8 cellular contexts compared by ENCODE assay signal in the genomic region with DNA sequence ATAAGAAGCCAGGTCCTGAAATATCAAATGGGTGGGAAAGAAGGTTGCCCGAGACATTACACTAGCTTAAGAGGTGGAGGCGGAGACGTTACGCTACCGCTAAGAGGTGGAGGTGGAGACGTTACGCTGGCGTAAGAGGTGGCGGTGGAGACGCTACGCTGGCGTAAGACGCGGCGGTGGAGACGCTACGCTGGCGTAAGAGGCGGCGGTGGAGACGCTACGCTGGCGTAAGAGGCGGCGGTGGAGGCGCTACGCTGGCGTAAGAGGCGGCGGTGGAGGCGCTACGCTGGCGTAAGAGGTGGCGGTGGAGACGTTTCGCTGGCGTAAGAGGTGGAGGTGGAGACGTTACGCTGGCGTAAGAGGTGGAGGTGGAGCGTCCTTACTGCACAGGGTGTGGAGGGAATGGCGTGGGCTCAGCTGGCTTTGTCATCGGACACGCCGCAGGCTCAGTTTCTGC. TPM values are rescaled to one million over a fixed set of nuclear protein-coding genes. Genes with fewer than 3 reads are reported as not detected.
DNase-seq lines count a peak whose midpoint lies in the region; ATAC-seq and TF ChIP-seq lines count a peak whose summit lies in the region.

No MANE protein-coding gene starts in this region.

- peaks cover 0 to 4% (median 0%) of the 10 kb centered on the region in 8 donors for H3K9me3 Mint-ChIP-seq in CD4-positive, alpha-beta memory T cell
- peaks cover 10% of the 10 kb centered on the region for H3K9me3 Mint-ChIP-seq in activated CD4-positive, alpha-beta memory T cell treated with anti-CD3 and anti-CD28 coated beads, Interleukin-2, amount 10 ng/mL, durations not matched to agents 7 days and 5 days

- no TSS peak for BruUV-seq in PC-9 (replicated peaks; lab: Mats Ljungman, UMichigan)

- H4K20me1 ChIP-seq in PC-9 (ENCODE audit: insufficient read depth) = no peaks in the 10 kb centered on the region

- intact Hi-C loops in CD4-positive, alpha-beta memory T cell (cut with micrococcal nuclease) = loop anchor here (1.0 to 10.0 kb wide), 4 partner anchors 13 to 1669 kb away; a partner anchor contains a TSS
- intact Hi-C loops in PC-9 (cut with micrococcal nuclease; ENCODE audit: unreplicated experiment) = no loop called here

- H3K4me1 Mint-ChIP-seq in CD4-positive, alpha-beta memory T cell = peaks cover 11 to 47% (median 19%) of the 10 kb centered on the region in 4 donors
- H3K4me1 Mint-ChIP-seq in activated CD4-positive, alpha-beta memory T cell treated with anti-CD3 and anti-CD28 coated beads, Interleukin-2, amount 10 ng/mL, durations not matched to agents 7 days and 5 days = peaks cover 35% of the 10 kb centered on the region

- H3K27me3 Mint-ChIP-seq in CD4-positive, alpha-beta memory T cell = no peaks in the 10 kb centered on the region
- no peaks in the 10 kb centered on the region for H3K27me3 Mint-ChIP-seq in activated CD4-positive, alpha-beta memory T cell treated with anti-CD3 and anti-CD28 coated beads, Interleukin-2, amount 10 ng/mL, durations not matched to agents 7 days and 5 days

- H3K36me3 Mint-ChIP-seq in CD4-positive, alpha-beta memory T cell = peaks cover 15 to 21% of the 10 kb centered on the region in 2 donors
- H3K36me3 Mint-ChIP-seq in activated CD4-positive, alpha-beta memory T cell treated with anti-CD3 and anti-CD28 coated beads, Interleukin-2, amount 10 ng/mL, durations not matched to agents 7 days and 5 days (ENCODE audit: low read depth) = peaks cover 12% of the 10 kb centered on the region

- peak overlapping the region; percentile 34 to 84 (median 70) for H3K4me3 Mint-ChIP-seq in CD4-positive, alpha-beta memory T cell
- H3K4me3 Mint-ChIP-seq in activated CD4-positive, alpha-beta memory T cell treated with anti-CD3 and anti-CD28 coated beads, Interleukin-2, amount 10 ng/mL, durations not matched to agents 7 days and 5 days = peak overlapping the region; percentile 74

- TF ChIP-seq CTCF in PC-9 (conservative IDR thresholded peaks at IDR 0.05) = no peak

- H3F3A ChIP-seq in PC-9 (ENCODE audit: insufficient read depth, low read depth) = peaks cover 5% of the 10 kb centered on the region; the same call in 1 of the 2 replicates

- H3K4me3 ChIP-seq in CD4-positive, alpha-beta memory T cell (ENCODE audit: low read length in 2 of 2) = peak overlapping the region in 1 of 2 donors; percentile 23
- no peak overlapping the region for H3K4me3 ChIP-seq in MG63
- H3K4me3 ChIP-seq in PC-9 = no peak overlapping the region

- ATAC-seq in HG02943 (IDR thresholded peaks at IDR 0.05; ENCODE audit: low read depth, unreplicated experiment) = peak; percentile 69

- DNase-seq in CD4-positive, alpha-beta memory T cell = peak in 4 of 5 donors; percentile 46 to 92 (median 80)
- peak; percentile 89 for DNase-seq in activated CD4-positive, alpha-beta memory T cell treated with anti-CD3 and anti-CD28 coated beads, Interleukin-2, amount 10 ng/mL, durations not matched to agents 7 days and 5 days
- peak; percentile 4 to 43 for DNase-seq in lung microvascular endothelial cell (ENCODE audit: low read depth in 2 of 2)
- DNase-seq in NCI-H1694 treated with DMSO at 0.1 percent for 48 hours (lab: John Stamatoyannopoulos, UW) = no peak
- DNase-seq in MG63 = no peak
- no peak for DNase-seq in PC-9
- no peak for DNase-seq in effector CD4-positive, alpha-beta T cell

- CTCF ChIA-PET in CD4-positive, alpha-beta memory T cell (lab: Charles Lee; ENCODE audit: partially characterized antibody) = interaction anchor here (0.7 to 5.1 kb wide), 5 partner anchors 10 to 136 kb away, joined by 3 to 45 read pairs (median 7); a partner anchor contains a TSS
- CTCF ChIA-PET in activated CD4-positive, alpha-beta memory T cell treated with anti-CD3 and anti-CD28 coated beads, Interleukin-2, amount 10 ng/mL, durations not matched to agents 7 days and 5 days (lab: Charles Lee) = interaction anchor here (1.4 to 4.2 kb wide), 2 partner anchors 13 to 136 kb away, joined by 9 to 23 read pairs; a partner anchor contains a TSS
- CTCF ChIA-PET in PC-9 (lab: Charles Lee) = no interaction called here

- H3K4me2 ChIP-seq in PC-9 = no peak overlapping the region

- POLR2A ChIA-PET in CD4-positive, alpha-beta memory T cell (lab: Charles Lee; ENCODE audit: partially characterized antibody) = interaction anchor here (6.6 kb wide), 1 partner anchor 12 kb away, joined by 131 read pairs; a partner anchor contains a TSS
- POLR2A ChIA-PET in activated CD4-positive, alpha-beta memory T cell treated with anti-CD3 and anti-CD28 coated beads, Interleukin-2, amount 10 ng/mL, durations not matched to agents 7 days and 5 days (lab: Charles Lee) = interaction anchor here (6.4 kb wide), 1 partner anchor 13 kb away, joined by 84 read pairs; a partner anchor contains a TSS
- POLR2A ChIA-PET in PC-9 (lab: Charles Lee; ENCODE audit: unreplicated experiment) = no interaction called here

- H3K9me2 ChIP-seq in PC-9 (ENCODE audit: insufficient read depth) = no peaks in the 10 kb centered on the region

- H3K9me3 ChIP-seq in CD4-positive, alpha-beta memory T cell (ENCODE audit: control insufficient read depth in 1 of 2, low read length in 2 of 2) = no peaks in the 10 kb centered on the region
- H3K9me3 ChIP-seq in MG63 = peaks cover 6% of the 10 kb centered on the region
- H3K9me3 ChIP-seq in PC-9 (ENCODE audit: insufficient read depth, low read depth) = no peaks in the 10 kb centered on the region

- peak overlapping the region; percentile 54 for H3K27ac ChIP-seq in CD4-positive, alpha-beta memory T cell (ENCODE audit: low read depth, low read length)
- H3K27ac ChIP-seq in PC-9 = no peak overlapping the region

- no peaks in the 10 kb centered on the region for H3K4me1 ChIP-seq in CD4-positive, alpha-beta memory T cell (ENCODE audit: insufficient read depth, low read length)
- H3K4me1 ChIP-seq in PC-9 (replicated peaks; ENCODE audit: insufficient read depth) = no peaks in the 10 kb centered on the region

- H3K27me3 ChIP-seq in CD4-positive, alpha-beta memory T cell (ENCODE audit: insufficient read depth, low read length) = no peaks in the 10 kb centered on the region
- H3K27me3 ChIP-seq in MG63 = no peaks in the 10 kb centered on the region
- no peaks in the 10 kb centered on the region for H3K27me3 ChIP-seq in PC-9 (ENCODE audit: insufficient read depth, low read depth)

- peak overlapping the region; percentile 9 to 97 (median 86) for H3K27ac Mint-ChIP-seq in CD4-positive, alpha-beta memory T cell
- peak overlapping the region; percentile 84 for H3K27ac Mint-ChIP-seq in activated CD4-positive, alpha-beta memory T cell treated with anti-CD3 and anti-CD28 coated beads, Interleukin-2, amount 10 ng/mL, durations not matched to agents 7 days and 5 days

- no peaks in the 10 kb centered on the region for H3K36me3 ChIP-seq in CD4-positive, alpha-beta memory T cell (ENCODE audit: insufficient read depth, low read length)
- H3K36me3 ChIP-seq in MG63 = no peaks in the 10 kb centered on the region
- no peaks in the 10 kb centered on the region for H3K36me3 ChIP-seq in PC-9 (ENCODE audit: low read depth)

- no peaks in the 10 kb centered on the region for H3K79me2 ChIP-seq in PC-9 (ENCODE audit: low read depth)

- H2AFZ ChIP-seq in PC-9 = no peak overlapping the region

RNA-seq across cellular contexts. Expression of a gene that starts 12.8 kb away (rescaled TPM):
- 10 to 100 TPM; 41.9 to 45.5 TPM for total RNA-seq in CD4-positive, alpha-beta memory T cell
- 10 to 100 TPM; 25.3 to 40.9 TPM for polyA plus RNA-seq in CD4-positive, alpha-beta memory T cell
- total RNA-seq in activated CD4-positive, alpha-beta memory T cell treated with anti-CD3 and anti-CD28 coated beads, Interleukin-2, amount 10 ng/mL, durations not matched to agents 7 days and 5 days = 10 to 100 TPM; 10.0 to 10.9 TPM
- total RNA-seq in lung microvascular endothelial cell (1.7 and 2.8 TPM in 2 replicates), PC-9 (2021) (12.5 and 13.0 TPM in 2 replicates)
- 15.2 and 22.0 TPM in 2 replicates for total RNA-seq in MG63 (2014; rRNA removed; shearing (Covaris generic); ENCODE audit: low replicate concordance)

RNA-seq across cellular contexts. Expression of a gene that starts 23.2 kb away (rescaled TPM):
- 1 to 10 TPM; 1.2 to 1.4 TPM for total RNA-seq in CD4-positive, alpha-beta memory T cell
- polyA plus RNA-seq in CD4-positive, alpha-beta memory T cell = not detected
- not detected for total RNA-seq in activated CD4-positive, alpha-beta memory T cell treated with anti-CD3 and anti-CD28 coated beads, Interleukin-2, amount 10 ng/mL, durations not matched to agents 7 days and 5 days
- 0.20 and 0.22 TPM in 2 replicates for total RNA-seq in lung microvascular endothelial cell
- total RNA-seq in MG63 (2014; rRNA removed; shearing (Covaris generic); ENCODE audit: low replicate concordance) = not detected in 2 replicates
- total RNA-seq in PC-9 (2021) = not detected in 2 replicates

Comparison
In these comparisons a context has a peak if more than half of its experiments do, and no peak if none do; other contexts are left out.
1. DNase-seq: peak in CD4-positive, alpha-beta memory T cell (4 of 5), activated CD4-positive, alpha-beta memory T cell treated with anti-CD3 and anti-CD28 coated beads, Interleukin-2, amount 10 ng/mL, durations not matched to agents 7 days and 5 days (single experiment) and lung microvascular endothelial cell (2 of 2); none in NCI-H1694 treated with DMSO at 0.1 percent for 48 hours (single experiment), MG63 (single experiment), PC-9 (0 of 2) and effector CD4-positive, alpha-beta T cell (single experiment).